In genomic region chr6:144335315-144335861, GRCh38 we compare ENCODE assay signal across 11 cellular contexts. TPM values are rescaled to one million over a fixed set of nuclear protein-coding genes. Genes with fewer than 3 reads are reported as not detected.
DNase-seq lines count a peak whose midpoint lies in the region; ATAC-seq and TF ChIP-seq lines count a peak whose summit lies in the region.
"Had no signal": no experiment of that assay in that cellular context is flagged by ENCODE, and none has a peak within 500 bp of the region (broad histone marks: within the 10 kb centered on the region; RNA-seq: fewer than 3 reads in every experiment).

No MANE protein-coding gene starts in this region.

- no peaks in the 10 kb centered on the region for H3K9me3 ChIP-seq in Caco-2

- H3K27ac Mint-ChIP-seq in Caco-2 (ENCODE audit: unreplicated experiment) (peak overlapping the region; percentile 8), GM23338 (0 out of 2 replicates have a peak overlapping the region, but pooled peaks have one; percentile 9), memory B cell (peak overlapping the region; percentile 95)
- H3K27ac Mint-ChIP-seq: endodermal cell had no signal

- no peak overlapping the region for H3K4me2 ChIP-seq in GM23338

- H3K4me3 Mint-ChIP-seq in Caco-2 (ENCODE audit: unreplicated experiment), result no peak overlapping the region
- H3K4me3 Mint-ChIP-seq in GM23338, result no peak overlapping the region
- peak overlapping the region; percentile 80 for H3K4me3 Mint-ChIP-seq in memory B cell
- H3K4me3 Mint-ChIP-seq: endodermal cell had no signal

- no peak for ATAC-seq in GM23338
- peak; percentile 5 for ATAC-seq in memory B cell (ENCODE audit: low read depth)
- ATAC-seq in GM21619 (IDR thresholded peaks at IDR 0.05; ENCODE audit: unreplicated experiment), result no peak

- H3F3A ChIP-seq in GM23338 (replicated peaks; ENCODE audit: low read depth), result no peaks in the 10 kb centered on the region

- H3K79me2 ChIP-seq in GM23338 (replicated peaks; ENCODE audit: insufficient read depth), result peaks cover 79% of the 10 kb centered on the region

- intact Hi-C loops in Caco-2 (cut with micrococcal nuclease; ENCODE audit: unreplicated experiment), result loop anchor here (10.0 kb wide), 1 partner anchor 231 kb away; no protein-coding TSS in a partner anchor

- CTCF ChIA-PET in Caco-2 (lab: Charles Lee), result no interaction called here

- H2AFZ ChIP-seq in GM23338, result no peak overlapping the region

- no peak for TF ChIP-seq CTCF in Caco-2 (IDR thresholded peaks at IDR 0.05; ENCODE audit: insufficient read depth in 1 of 2, low read depth in 1 of 2, low read length in 1 of 2, severe bottlenecking in 1 of 2, unreplicated experiment in 1 of 2)
- no peak for TF ChIP-seq CTCF in GM23338 (conservative IDR thresholded peaks at IDR 0.05; ENCODE audit: low read depth in 2 of 2)

- no peak overlapping the region for H3K27ac ChIP-seq in GM23338 (ENCODE audit: low read depth)

- H3K4me1 Mint-ChIP-seq in Caco-2 (ENCODE audit: low read depth, unreplicated experiment) (peaks cover 61% of the 10 kb centered on the region), GM23338 (peaks cover 59% of the 10 kb centered on the region), memory B cell (peaks cover 64% of the 10 kb centered on the region)

- H3K9me3 Mint-ChIP-seq in Caco-2 (ENCODE audit: unreplicated experiment) (no peaks in the 10 kb centered on the region), GM23338 (no peaks in the 10 kb centered on the region), memory B cell (no peaks in the 10 kb centered on the region)
- H3K9me3 Mint-ChIP-seq: endodermal cell had no signal

- no peak overlapping the region for H3K4me3 ChIP-seq in Caco-2 (ENCODE audit: low read depth, low read length)
- no peak overlapping the region for H3K4me3 ChIP-seq in GM23338

- H3K4me1 ChIP-seq in Caco-2, result peaks cover 51% of the 10 kb centered on the region
- H3K4me1 ChIP-seq in GM23338 (ENCODE audit: insufficient read depth), result peaks cover 32% of the 10 kb centered on the region

- no peaks in the 10 kb centered on the region; the same call in 1 of the 2 replicates for H4K20me1 ChIP-seq in GM23338 (replicated peaks; ENCODE audit: insufficient read depth)

- no peak for DNase-seq in Caco-2
- DNase-seq in GM23338 (ENCODE audit: low spot score), result no peak
- DNase-seq in RPMI8226, result peak; percentile 31
- no peak for DNase-seq in memory B cell (ENCODE audit: low spot score in 2 of 2)
- DNase-seq in NCI-H2196 (lab: John Stamatoyannopoulos, UW; ENCODE audit: unreplicated experiment), result no peak
- no peak for DNase-seq in cerebellar cortex (ENCODE audit: low spot score)
- DNase-seq in SW480 (ENCODE audit: low spot score), result no peak
- DNase-seq: endodermal cell, substantia nigra, T-helper 9 cell had no signal

- H3K36me3 Mint-ChIP-seq in Caco-2 (ENCODE audit: insufficient read depth, unreplicated experiment) (peaks cover 39% of the 10 kb centered on the region), GM23338 (ENCODE audit: low read depth) (no peaks in the 10 kb centered on the region), memory B cell (no peaks in the 10 kb centered on the region)

- H3K27me3 ChIP-seq in Caco-2 (replicated peaks; ENCODE audit: control insufficient read depth, insufficient read depth, low read length), result no peaks in the 10 kb centered on the region
- H3K27me3 ChIP-seq in GM23338 (ENCODE audit: insufficient read depth), result no peaks in the 10 kb centered on the region

- H3K9me2 ChIP-seq in GM23338 (ENCODE audit: insufficient read depth), result no peaks in the 10 kb centered on the region

- POLR2A ChIA-PET in Caco-2 (lab: Charles Lee), result no interaction called here

- H3K27me3 Mint-ChIP-seq in Caco-2 (ENCODE audit: insufficient read depth, unreplicated experiment) (no peaks in the 10 kb centered on the region), GM23338 (ENCODE audit: insufficient read depth, low read depth, poor library complexity) (peaks cover 4% of the 10 kb centered on the region), memory B cell (no peaks in the 10 kb centered on the region)

- 0 out of 2 replicates have a peak, but pooled peaks cover 1% of the 10 kb centered on the region for H3K36me3 ChIP-seq in Caco-2 (ENCODE audit: control insufficient read depth, insufficient read depth, low read length)
- H3K36me3 ChIP-seq in GM23338 (ENCODE audit: insufficient read depth), result no peaks in the 10 kb centered on the region; the same call in 1 of the 2 replicates

- BruUV-seq in Caco-2 (replicated peaks; lab: Mats Ljungman, UMichigan), result no TSS peak

TF ChIP-seq in GM23338, 12 proteins besides CTCF, POLR2A, EP300 and RAD21:
- TF ChIP-seq ZNF114 (CRISPR knock-in tag; IDR thresholded peaks at IDR 0.05) (no peak), CREB1 (CRISPR knock-in tag; IDR thresholded peaks at IDR 0.05; ENCODE audit: low read depth) (no peak), EZH2 (IDR thresholded peaks at IDR 0.05; ENCODE audit: low read depth, unreplicated experiment) (no peak)

RNA-seq across cellular contexts. Expression of gene UTRN, which starts 50.3 kb away (rescaled TPM):
- total RNA-seq in Caco-2 (2022), result 216 and 233 TPM in 2 replicates
- 86.8 and 121 TPM in 2 replicates for total RNA-seq in GM23338 (2014; rRNA removed; shearing (Covaris generic))
- polyA plus RNA-seq in GM23338 (2016; fragmentation: Nextera tagmentation; extraction: Ambion mirVana), result 34.8 and 53.9 TPM in 2 replicates

Comparison
In these comparisons a context has a peak if more than half of its experiments do, and no peak if none do; other contexts are left out.
1. H3K27ac Mint-ChIP-seq: peak in every context shown above with its lines; median percentile 95 in memory B cell; 9 in GM23338; 8 in Caco-2.